Comparison of ENCODE assay signal across 22 cellular contexts in the genomic region with DNA sequence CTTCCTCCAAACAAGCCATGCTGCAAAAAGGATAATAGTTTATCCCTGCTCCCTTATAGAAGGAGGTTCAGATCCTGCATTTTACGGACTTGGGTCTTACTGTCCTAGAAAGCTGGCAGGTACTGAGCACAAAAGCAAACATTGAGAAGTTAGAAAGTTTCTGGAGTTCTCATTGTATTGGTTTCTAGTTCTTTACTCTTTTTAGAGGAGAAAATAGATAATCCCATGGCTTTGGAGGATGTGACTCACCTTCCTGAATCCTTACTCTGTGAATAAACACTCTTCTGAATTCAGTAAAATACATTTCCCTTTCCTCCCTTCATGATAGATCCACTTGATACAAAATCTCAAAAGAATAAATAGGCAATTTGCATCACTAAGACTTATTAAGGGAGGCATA.
DNase-seq lines count a peak whose midpoint lies in the region; ATAC-seq and TF ChIP-seq lines count a peak whose summit lies in the region.
"Had no signal": no experiment of that assay in that cellular context is flagged by ENCODE, and none has a peak within 500 bp of the region (broad histone marks: within the 10 kb centered on the region; RNA-seq: fewer than 3 reads in every experiment).

No MANE protein-coding gene starts in this region.

- no peaks in the 10 kb centered on the region for H3K9me3 ChIP-seq in BLaER1 treated with 17β-estradiol and CSF1 and Interleukin-3, amounts not matched to agents 10 nM and 100 nM (replicated peaks in 1 of 11)
- H3K9me3 ChIP-seq: breast epithelium, mucosa of descending colon, testis had no signal

- no peaks in the 10 kb centered on the region for H3K27me3 ChIP-seq in BLaER1 treated with 17β-estradiol and CSF1 and Interleukin-3, amounts not matched to agents 10 nM and 100 nM
- H3K27me3 ChIP-seq: breast epithelium, testis had no signal

- no peak for TF ChIP-seq CTCF in cardiac fibroblast (IDR thresholded peaks at IDR 0.05; ENCODE audit: low read depth, low read length)

- peak overlapping the region in 7 of 11 experiments; percentile 3 to 56 (median 38); a peak in 10 of 22 replicates for H3K4me2 ChIP-seq in BLaER1 treated with 17β-estradiol and CSF1 and Interleukin-3, amounts not matched to agents 10 nM and 100 nM

- no peak overlapping the region for H3K4me3 ChIP-seq in BLaER1 treated with 17β-estradiol and CSF1 and Interleukin-3, amounts not matched to agents 10 nM and 100 nM
- H3K4me3 ChIP-seq in cardiac fibroblast (replicated peaks in 1 of 2; ENCODE audit: low read depth in 2 of 2, low read length in 2 of 2) = no peak overlapping the region
- H3K4me3 ChIP-seq: breast epithelium, mucosa of descending colon, testis had no signal

- H4K20me1 ChIP-seq in BLaER1 treated with 17β-estradiol and CSF1 and Interleukin-3, amounts not matched to agents 10 nM and 100 nM = no peaks in the 10 kb centered on the region

- no peak overlapping the region for H3K9ac ChIP-seq in BLaER1 treated with 17β-estradiol and CSF1 and Interleukin-3, amounts not matched to agents 10 nM and 100 nM

- no peaks in the 10 kb centered on the region for H3K36me3 ChIP-seq in BLaER1 treated with 17β-estradiol and CSF1 and Interleukin-3, amounts not matched to agents 10 nM and 100 nM
- H3K36me3 ChIP-seq: breast epithelium had no signal

- H3K27ac ChIP-seq in BLaER1 treated with 17β-estradiol and CSF1 and Interleukin-3, amounts not matched to agents 10 nM and 100 nM = no peak overlapping the region
- H3K27ac ChIP-seq: breast epithelium, testis had no signal

- ATAC-seq in HG03378 (IDR thresholded peaks at IDR 0.05; ENCODE audit: unreplicated experiment) (no peak), GM19035 (IDR thresholded peaks at IDR 0.05; ENCODE audit: unreplicated experiment) (no peak)
- ATAC-seq: activated CD4-positive, alpha-beta T cell treated with anti-CD3 and anti-CD28 coated beads for 36 hours; left lobe of liver; mucosa of descending colon; Right ventricle myocardium inferior; stimulated activated naive B cell treated with anti-CD40 and anti-IgM and Interleukin-4, amounts not matched to agents 10 μg/mL and 1 μg/mL and 100 μg/mL, for 72 hours had no signal

- peak; percentile 43 for DNase-seq in LHCN-M2 (ENCODE audit: low read depth)
- peak; percentile 3 to 41 for DNase-seq in cardiac fibroblast (ENCODE audit: low read depth in 2 of 2)
- peak; percentile 9 for DNase-seq in kidney tubule cell (ENCODE audit: low spot score)
- DNase-seq in NCI-H1930 (lab: John Stamatoyannopoulos, UW) = no peak
- DNase-seq in GF-D8 (lab: John Stamatoyannopoulos, UW) = no peak
- DNase-seq: activated CD4-positive, alpha-beta T cell treated with anti-CD3 and anti-CD28 coated beads for 36 hours; activated naive CD8-positive, alpha-beta T cell treated with anti-CD3 and anti-CD28 coated beads, Interleukin-2, amount 10 ng/mL, durations not matched to agents 7 days and 5 days; CD4-positive, CD25-positive, alpha-beta regulatory T cell; erythroblast; mucosa of descending colon; NCI-H1105; NCI-H524; posterior cingulate gyrus; stimulated activated CD4-positive, alpha-beta T cell treated with anti-CD3 and anti-CD28 coated beads, Interleukin-2, amount 100 ng/mL, for 24 hours; stimulated activated naive B cell treated with anti-CD40 and anti-IgM and Interleukin-4, amounts not matched to agents 10 μg/mL and 1 μg/mL and 100 μg/mL, for 72 hours; testis had no signal

- H3K4me1 ChIP-seq in BLaER1 treated with 17β-estradiol and CSF1 and Interleukin-3, amounts not matched to agents 10 nM and 100 nM = peaks cover 0 to 13% (median 2%) of the 10 kb centered on the region in 10 experiments; a peak in 8 of 20 replicates
- H3K4me1 ChIP-seq: breast epithelium, testis had no signal

Comparison
In these comparisons a context has a peak if more than half of its experiments do, and no peak if none do; other contexts are left out.
1. DNase-seq: peak in LHCN-M2 (single experiment), cardiac fibroblast (2 of 2) and kidney tubule cell (single experiment); none in NCI-H1930 (0 of 2) and GF-D8 (single experiment).